9 cellular contexts compared by ENCODE assay signal in genomic region chr1:14598007-14598497, GRCh38. TPM values are rescaled to one million over a fixed set of nuclear protein-coding genes. Genes with fewer than 3 reads are reported as not detected.
DNase-seq lines count a peak whose midpoint lies in the region; ATAC-seq and TF ChIP-seq lines count a peak whose summit lies in the region.
"Had no signal": no experiment of that assay in that cellular context is flagged by ENCODE, and none has a peak within 500 bp of the region (broad histone marks: within the 10 kb centered on the region; RNA-seq: fewer than 3 reads in every experiment).

No MANE protein-coding gene starts in this region.

- peak overlapping the region; percentile 24; the same call in 1 of the 2 replicates for H3K9ac ChIP-seq in HUES48 (ENCODE audit: low read depth, low read length)

- CTCF ChIA-PET in T-cell (lab: Charles Lee): no interaction called here

- intact Hi-C loops in ascending aorta (cut with DNase I): no loop called here

- H3K4me1 Mint-ChIP-seq in stimulated activated naive B cell treated with anti-CD40 and anti-IgM and Interleukin-4, amounts not matched to agents 10 μg/mL and 1 μg/mL and 100 μg/mL, for 72 hours: peaks cover 11 to 23% of the 10 kb centered on the region in 2 donors
- peaks cover 0 to 4% (median 0%) of the 10 kb centered on the region in 3 donors for H3K4me1 Mint-ChIP-seq in T-cell

- peaks cover 46% of the 10 kb centered on the region for H3K27me3 ChIP-seq in HUES48 (ENCODE audit: control insufficient read depth, insufficient read depth, low read length)
- peaks cover 19% of the 10 kb centered on the region for H3K27me3 ChIP-seq in ascending aorta

- no peak for ATAC-seq in stimulated activated naive B cell treated with anti-CD40 and anti-IgM and Interleukin-4, amounts not matched to agents 10 μg/mL and 1 μg/mL and 100 μg/mL, for 72 hours (replicated peaks)
- ATAC-seq in HG02588 (IDR thresholded peaks at IDR 0.05; ENCODE audit: unreplicated experiment) (no peak), T-cell (replicated peaks in 1 of 4) (no peak)

- POLR2A ChIA-PET in T-cell (lab: Charles Lee): no interaction called here

- H3K27ac ChIP-seq in HUES48 (ENCODE audit: low read depth, low read length) (peak overlapping the region; percentile 21), ascending aorta (no peak overlapping the region)

- H3K4me1 ChIP-seq in HUES48 (ENCODE audit: control insufficient read depth, insufficient read depth, low read length): peaks cover 68% of the 10 kb centered on the region
- peaks cover 0 to 2% of the 10 kb centered on the region in 2 donors for H3K4me1 ChIP-seq in ascending aorta

- H3K9me3 Mint-ChIP-seq in stimulated activated naive B cell treated with anti-CD40 and anti-IgM and Interleukin-4, amounts not matched to agents 10 μg/mL and 1 μg/mL and 100 μg/mL, for 72 hours: peaks cover 2 to 7% of the 10 kb centered on the region in 2 donors
- H3K9me3 Mint-ChIP-seq in T-cell: no peaks in the 10 kb centered on the region

- H3K4me3 Mint-ChIP-seq in stimulated activated naive B cell treated with anti-CD40 and anti-IgM and Interleukin-4, amounts not matched to agents 10 μg/mL and 1 μg/mL and 100 μg/mL, for 72 hours: peak overlapping the region; percentile 36 to 52
- no peak overlapping the region for H3K4me3 Mint-ChIP-seq in T-cell

- peaks cover 34 to 85% of the 10 kb centered on the region in 2 donors for H3K27me3 Mint-ChIP-seq in stimulated activated naive B cell treated with anti-CD40 and anti-IgM and Interleukin-4, amounts not matched to agents 10 μg/mL and 1 μg/mL and 100 μg/mL, for 72 hours
- peaks cover 53 to 57% of the 10 kb centered on the region in 2 donors for H3K27me3 Mint-ChIP-seq in T-cell

- no peaks in the 10 kb centered on the region for H3K36me3 ChIP-seq in HUES48 (ENCODE audit: control insufficient read depth, insufficient read depth, low read length)
- H3K36me3 ChIP-seq in ascending aorta: no peaks in the 10 kb centered on the region

- H3K36me3 Mint-ChIP-seq in stimulated activated naive B cell treated with anti-CD40 and anti-IgM and Interleukin-4, amounts not matched to agents 10 μg/mL and 1 μg/mL and 100 μg/mL, for 72 hours: no peaks in the 10 kb centered on the region
- H3K36me3 Mint-ChIP-seq in T-cell: no peaks in the 10 kb centered on the region

- TF ChIP-seq CTCF in ascending aorta (IDR thresholded peaks at IDR 0.05): no peak

- no peak overlapping the region for H3K27ac Mint-ChIP-seq in stimulated activated naive B cell treated with anti-CD40 and anti-IgM and Interleukin-4, amounts not matched to agents 10 μg/mL and 1 μg/mL and 100 μg/mL, for 72 hours
- no peak overlapping the region for H3K27ac Mint-ChIP-seq in T-cell

- peak overlapping the region; percentile 87 for H3K4me3 ChIP-seq in HUES48 (ENCODE audit: low read depth, low read length)
- H3K4me3 ChIP-seq in ascending aorta: peak overlapping the region; percentile 33 to 45

- H3K9me3 ChIP-seq in HUES48 (ENCODE audit: control insufficient read depth, insufficient read depth, low read length) (no peaks in the 10 kb centered on the region), ascending aorta (no peaks in the 10 kb centered on the region)

- DNase-seq in ascending aorta (ENCODE audit: low spot score in 2 of 2) (no peak), islet precursor cell (peak; percentile 78), T-helper 1 cell (no peak), GDM1 (lab: John Stamatoyannopoulos, UW) (no peak), T-cell (no peak)
- no peak for DNase-seq in stimulated activated naive B cell treated with anti-CD40 and anti-IgM and Interleukin-4, amounts not matched to agents 10 μg/mL and 1 μg/mL and 100 μg/mL, for 72 hours
- DNase-seq: activated effector memory CD4-positive, alpha-beta T cell treated with Interleukin-2 at 50 U/mL for 16 hours had no signal

RNA-seq across cellular contexts. Expression of gene KAZN, which starts 0.4 kb away (rescaled TPM):
- total RNA-seq in ascending aorta (58.5 TPM), T-cell (under 1 TPM; 0.18 to 0.58 (median 0.30) TPM)

Comparison
In these comparisons a context has a peak if more than half of its experiments do, and no peak if none do; other contexts are left out.
1. H3K4me3 Mint-ChIP-seq: peak in stimulated activated naive B cell treated with anti-CD40 and anti-IgM and Interleukin-4, amounts not matched to agents 10 μg/mL and 1 μg/mL and 100 μg/mL, for 72 hours (2 of 2); none in T-cell (0 of 3).
2. RNA of gene KAZN, which starts 0.4 kb away (total RNA-seq): 58.5 TPM in ascending aorta (single experiment); 0.18 to 0.58 TPM in T-cell; every median in the first group is over 10 times any median in the second.